ENCODE assay signal across 30 cellular contexts in genomic region chr9:102975246-102975645, GRCh38. TPM values are rescaled to one million over a fixed set of nuclear protein-coding genes. Genes with fewer than 3 reads are reported as not detected.
"Had no signal": no experiment of that assay in that cellular context is flagged by ENCODE, and none has a peak within 500 bp of the region (broad histone marks: within the 10 kb centered on the region; RNA-seq: fewer than 3 reads in every experiment).

No MANE protein-coding gene starts in this region.

- H3K27me3 ChIP-seq: gastrocnemius medialis, sigmoid colon, testis, tibial artery had no signal

- H3K36me3 Mint-ChIP-seq: immature natural killer cell; stimulated activated memory B cell treated with anti-CD40 and anti-IgM and Interleukin-4, amounts not matched to agents 10 μg/mL and 1 μg/mL and 100 μg/mL, for 72 hours; type B pancreatic cell had no signal

- H3K4me3 Mint-ChIP-seq: immature natural killer cell; natural killer cell; neural crest cell; stimulated activated memory B cell treated with anti-CD40 and anti-IgM and Interleukin-4, amounts not matched to agents 10 μg/mL and 1 μg/mL and 100 μg/mL, for 72 hours; type B pancreatic cell had no signal

- H3K4me1 Mint-ChIP-seq: immature natural killer cell; natural killer cell; neural crest cell; stimulated activated memory B cell treated with anti-CD40 and anti-IgM and Interleukin-4, amounts not matched to agents 10 μg/mL and 1 μg/mL and 100 μg/mL, for 72 hours had no signal

- FAIRE-seq: keratinocyte had no signal

- H3K36me3 ChIP-seq: gastrocnemius medialis, sigmoid colon, tibial artery had no signal

- H3K27me3 Mint-ChIP-seq: progenitor cell of endocrine pancreas; stimulated activated memory B cell treated with anti-CD40 and anti-IgM and Interleukin-4, amounts not matched to agents 10 μg/mL and 1 μg/mL and 100 μg/mL, for 72 hours; type B pancreatic cell had no signal

- DNase-seq: caudate nucleus; cerebellar nuclear complex; cortex of kidney; effector CD4-positive, alpha-beta T cell; gastrocnemius medialis; head of caudate nucleus; immature natural killer cell; natural killer cell; sigmoid colon; stimulated activated CD4-positive, alpha-beta T cell treated with anti-CD3 and anti-CD28 coated beads, Interleukin-4, amount 100 ng/mL, for 4 hours; stimulated activated naive CD8-positive, alpha-beta T cell treated with anti-CD3 and anti-CD28 coated beads, Interleukin-15, Interleukin-2, amounts not matched to agents 100 U/mL and 50 U/mL, for 24 hours; substantia nigra; testis; tibial artery had no signal

- H3K27ac ChIP-seq: gastrocnemius medialis, parathyroid adenoma, sigmoid colon, testis, tibial artery had no signal

- H3K27ac Mint-ChIP-seq: immature natural killer cell; natural killer cell; progenitor cell of endocrine pancreas; stimulated activated memory B cell treated with anti-CD40 and anti-IgM and Interleukin-4, amounts not matched to agents 10 μg/mL and 1 μg/mL and 100 μg/mL, for 72 hours; type B pancreatic cell had no signal

- ATAC-seq: gastrocnemius medialis; left lobe of liver; natural killer cell; stimulated activated memory B cell treated with anti-CD40 and anti-IgM and Interleukin-4, amounts not matched to agents 10 μg/mL and 1 μg/mL and 100 μg/mL, for 72 hours; stimulated activated naive CD8-positive, alpha-beta T cell treated with anti-CD3 and anti-CD28 coated beads, Interleukin-15, Interleukin-2, amounts not matched to agents 100 U/mL and 50 U/mL, for 24 hours had no signal

- H3K9me3 ChIP-seq: gastrocnemius medialis, testis had no signal

- H3K4me3 ChIP-seq: gastrocnemius medialis, sigmoid colon, testis, tibial artery had no signal

- H3K4me1 ChIP-seq: gastrocnemius medialis, parathyroid adenoma, sigmoid colon, testis, tibial artery had no signal

RNA-seq across cellular contexts. Expression of gene CYLC2, which starts 19.9 kb away (rescaled TPM):
- total RNA-seq: dermis microvascular lymphatic vessel endothelial cell, gastrocnemius medialis, glomerular endothelial cell, left lobe of liver, lower leg skin, lung microvascular endothelial cell, mesenteric fat pad, mononuclear cell, natural killer cell, neural crest cell, osteoblast, progenitor cell of endocrine pancreas, sigmoid colon, skeletal muscle tissue, urinary bladder had no signal
